ENCODE assay signal across 25 cellular contexts in genomic region chr1:168762473-168762872, GRCh38. TPM values are rescaled to one million over a fixed set of nuclear protein-coding genes. Genes with fewer than 3 reads are reported as not detected.
"Had no signal": no experiment of that assay in that cellular context is flagged by ENCODE, and none has a peak within 500 bp of the region (broad histone marks: within the 10 kb centered on the region; RNA-seq: fewer than 3 reads in every experiment).

No MANE protein-coding gene starts in this region.

- H3K4me3 ChIP-seq: left lung, lung, neural progenitor cell, psoas muscle, right atrium auricular region, right lobe of liver, stomach, testis, thyroid gland, transverse colon, upper lobe of left lung, vagina had no signal

- H3K9ac ChIP-seq: neural progenitor cell, parathyroid adenoma had no signal

- H3K4me2 ChIP-seq: neural progenitor cell had no signal

- H3K9me3 ChIP-seq: left lung, neutrophil, psoas muscle, right atrium auricular region, right lobe of liver, stomach, testis, thyroid gland, transverse colon, upper lobe of left lung, vagina had no signal

- DNase-seq: immature natural killer cell; islet precursor cell; left cardiac atrium; left lung; mesendoderm; naive B cell; natural killer cell; nephron progenitor cell; occipital lobe; psoas muscle; right lobe of liver; stimulated activated naive B cell treated with anti-CD40 and anti-IgM and Interleukin-4, amounts not matched to agents 10 μg/mL and 1 μg/mL and 100 μg/mL, for 72 hours; stimulated activated naive CD8-positive, alpha-beta T cell treated with anti-CD3 and anti-CD28 coated beads, Interleukin-15, Interleukin-2, amounts not matched to agents 100 U/mL and 50 U/mL, for 24 hours; stomach; testis; thyroid gland; transverse colon; upper lobe of left lung had no signal

- H3K27ac ChIP-seq: left lung, neural progenitor cell, neutrophil, parathyroid adenoma, psoas muscle, right atrium auricular region, right lobe of liver, stomach, testis, thyroid gland, transverse colon, upper lobe of left lung, vagina had no signal

- H3K79me2 ChIP-seq: parathyroid adenoma had no signal

- ATAC-seq: left cardiac atrium; left lung; stimulated activated naive B cell treated with anti-CD40 and anti-IgM and Interleukin-4, amounts not matched to agents 10 μg/mL and 1 μg/mL and 100 μg/mL, for 72 hours had no signal

- H3K4me1 ChIP-seq: neural progenitor cell, parathyroid adenoma, psoas muscle, right atrium auricular region, right lobe of liver, testis, upper lobe of left lung, vagina had no signal

- H3K27me3 ChIP-seq: left lung, neural progenitor cell, neutrophil, right atrium auricular region, right lobe of liver, stomach, testis, thyroid gland, transverse colon, upper lobe of left lung, vagina had no signal

- H2AFZ ChIP-seq: neural progenitor cell, parathyroid adenoma had no signal

- H3K36me3 ChIP-seq: left lung, neural progenitor cell, neutrophil, right atrium auricular region, right lobe of liver, stomach, thyroid gland, transverse colon, upper lobe of left lung, vagina had no signal

RNA-seq across cellular contexts. Expression of gene DPT, which starts 33.5 kb away (rescaled TPM):
- total RNA-seq: mononuclear cell, natural killer cell, occipital lobe had no signal
- polyA plus RNA-seq: immature natural killer cell had no signal
